In genomic region chr4:26050671-26051070, GRCh38 we compare ENCODE assay signal across 11 cellular contexts.
"Had no signal": no experiment of that assay in that cellular context is flagged by ENCODE, and none has a peak within 500 bp of the region (broad histone marks: within the 10 kb centered on the region; RNA-seq: fewer than 3 reads in every experiment).

No MANE protein-coding gene starts in this region.

- H3K4me1 Mint-ChIP-seq: central memory CD8-positive, alpha-beta T cell; immature natural killer cell had no signal

- H3K9me3 ChIP-seq: body of pancreas, right atrium auricular region had no signal

- H3K27ac ChIP-seq: body of pancreas, right atrium auricular region had no signal

- H3K27ac Mint-ChIP-seq: activated naive CD4-positive, alpha-beta T cell treated with anti-CD3 and anti-CD28 coated beads, Interleukin-2, amount 50 U/mL, for 24 hours; immature natural killer cell; stimulated activated memory B cell treated with anti-CD40 and anti-IgM and Interleukin-4, amounts not matched to agents 10 μg/mL and 1 μg/mL and 100 μg/mL, for 72 hours; T-helper 1 cell treated with Interleukin-12 subunit alpha and Interleukin-12 subunit beta and Interleukin-4 antibody, amounts not matched to agents 30 μg/mL and 1 μg/mL, for 36 hours had no signal

- H3K4me1 ChIP-seq: body of pancreas had no signal

- ATAC-seq: body of pancreas had no signal

- H3K36me3 ChIP-seq: right atrium auricular region had no signal

- DNase-seq: amniotic stem cell; dermis blood vessel endothelial cell; immature natural killer cell; stimulated activated CD4-positive, alpha-beta T cell treated with anti-CD3 and anti-CD28 coated beads, Interleukin-1b, Interleukin-23, amount 100 ng/mL, for 48 hours had no signal

- H3K4me3 Mint-ChIP-seq: activated naive CD4-positive, alpha-beta T cell treated with anti-CD3 and anti-CD28 coated beads, Interleukin-2, amount 50 U/mL, for 24 hours; central memory CD8-positive, alpha-beta T cell; immature natural killer cell; stimulated activated memory B cell treated with anti-CD40 and anti-IgM and Interleukin-4, amounts not matched to agents 10 μg/mL and 1 μg/mL and 100 μg/mL, for 72 hours; T-helper 1 cell treated with Interleukin-12 subunit alpha and Interleukin-12 subunit beta and Interleukin-4 antibody, amounts not matched to agents 30 μg/mL and 1 μg/mL, for 36 hours had no signal

- H3K4me2 ChIP-seq: smooth muscle cell had no signal

- H3K4me3 ChIP-seq: body of pancreas, right atrium auricular region, smooth muscle cell had no signal

- H3K36me3 Mint-ChIP-seq: activated naive CD4-positive, alpha-beta T cell treated with anti-CD3 and anti-CD28 coated beads, Interleukin-2, amount 50 U/mL, for 24 hours had no signal

- H3K9me3 Mint-ChIP-seq: activated naive CD4-positive, alpha-beta T cell treated with anti-CD3 and anti-CD28 coated beads, Interleukin-2, amount 50 U/mL, for 24 hours; central memory CD8-positive, alpha-beta T cell; immature natural killer cell; stimulated activated memory B cell treated with anti-CD40 and anti-IgM and Interleukin-4, amounts not matched to agents 10 μg/mL and 1 μg/mL and 100 μg/mL, for 72 hours had no signal

- H3K27me3 Mint-ChIP-seq: activated naive CD4-positive, alpha-beta T cell treated with anti-CD3 and anti-CD28 coated beads, Interleukin-2, amount 50 U/mL, for 24 hours had no signal

- H3K27me3 ChIP-seq: body of pancreas, right atrium auricular region had no signal
